Comparison of ENCODE assay signal across 17 cellular contexts in the genomic region with DNA sequence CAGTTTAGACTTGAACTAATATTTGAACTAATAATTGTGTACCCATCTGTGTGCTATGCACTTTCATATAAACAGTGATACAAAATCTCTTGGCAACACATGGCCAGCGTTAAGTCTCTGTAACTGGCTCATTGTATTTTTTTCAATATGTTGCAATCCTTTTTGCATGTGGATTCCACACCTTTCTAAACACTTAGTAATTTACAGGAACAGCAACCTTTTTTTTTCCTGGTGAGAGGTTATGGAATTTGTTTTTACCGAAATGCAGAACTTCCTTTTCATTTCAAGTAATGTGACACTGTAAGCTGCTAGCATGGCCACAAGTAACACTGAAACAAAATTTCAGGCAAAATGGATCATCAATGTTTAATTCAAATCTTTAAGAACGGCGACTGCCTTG.
"Had no signal": no experiment of that assay in that cellular context is flagged by ENCODE, and none has a peak within 500 bp of the region (broad histone marks: within the 10 kb centered on the region; RNA-seq: fewer than 3 reads in every experiment).

No MANE protein-coding gene starts in this region.

- H3K4me1 ChIP-seq: colonic mucosa, left ventricle myocardium inferior had no signal

- H3K4me3 ChIP-seq: colonic mucosa, left ventricle myocardium inferior, smooth muscle cell, suprapubic skin had no signal

- DNase-seq: activated CD4-positive, alpha-beta T cell treated with anti-CD3 and anti-CD28 coated beads for 1 hour; activated CD4-positive, alpha-beta T cell treated with anti-CD3 and anti-CD28 coated beads, Interleukin-2, amount 50 U/mL, for 4 hours; activated naive CD4-positive, alpha-beta T cell treated with Interleukin-2 at 50 U/mL for 16 hours; caudate nucleus; colonic mucosa; kidney; left ventricle myocardium inferior; mesenchymal stem cell; nucleus accumbens; right cardiac atrium; stimulated activated naive CD8-positive, alpha-beta T cell treated with anti-CD3 and anti-CD28 coated beads, Interleukin-15, Interleukin-2, amounts not matched to agents 100 U/mL and 50 U/mL, for 24 hours; T-helper 1 cell; T1000 had no signal

- H3K4me2 ChIP-seq: smooth muscle cell had no signal

- H3K27ac ChIP-seq: colonic mucosa, left ventricle myocardium inferior, suprapubic skin had no signal

- H3K9me3 ChIP-seq: colonic mucosa, left ventricle myocardium inferior, suprapubic skin had no signal

- H3K27me3 ChIP-seq: colonic mucosa, suprapubic skin had no signal

- H3K36me3 ChIP-seq: colonic mucosa, left ventricle myocardium inferior, suprapubic skin had no signal

- ATAC-seq: activated T-helper 17 cell treated with anti-CD3 and anti-CD28 coated beads, Interleukin-2, amount 50 U/mL, for 72 hours; right cardiac atrium; SK-N-SH treated with all-trans-retinoic acid at 6 μM for 48 hours; stimulated activated naive CD8-positive, alpha-beta T cell treated with anti-CD3 and anti-CD28 coated beads, Interleukin-15, Interleukin-2, amounts not matched to agents 100 U/mL and 50 U/mL, for 24 hours had no signal
